ENCODE assay signal across 8 cellular contexts in genomic region chr2:95991351-95992094, GRCh38. TPM values are rescaled to one million over a fixed set of nuclear protein-coding genes. Genes with fewer than 3 reads are reported as not detected.
DNase-seq lines count a peak whose midpoint lies in the region; ATAC-seq and FAIRE-seq lines count a peak whose summit lies in the region.
"Not testable (repeated sequence)": the region's sequence is repeated elsewhere in the genome, so short reads cannot be mapped to it uniquely, and the experiment has no call there.

Gene ANKRD36C, minus strand, starts transcription at chr2:95991824. Its CDS starts 116 bp downstream, at chr2:95991708.

- H3K4me3 ChIP-seq in SK-N-MC = peak within 1 kb of the TSS; percentile 89

- H3K9me3 ChIP-seq in SK-N-MC (ENCODE audit: low read depth, low read length) = not testable (repeated sequence)

- peak within 1 kb of the TSS; percentile 72 for H3K9ac ChIP-seq in SK-N-MC (ENCODE audit: insufficient read length)

- not testable (repeated sequence) for H3K4me1 Mint-ChIP-seq in stimulated activated naive CD8-positive, alpha-beta T cell treated with anti-CD3 and anti-CD28 coated beads, Interleukin-15, amount 100 ng/mL, for 72 hours

- H3K9me3 Mint-ChIP-seq in stimulated activated naive CD8-positive, alpha-beta T cell treated with anti-CD3 and anti-CD28 coated beads, Interleukin-15, amount 100 ng/mL, for 72 hours = not testable (repeated sequence)

- peaks cover 28% of the 10 kb centered on the region for H3K27me3 Mint-ChIP-seq in stimulated activated naive CD8-positive, alpha-beta T cell treated with anti-CD3 and anti-CD28 coated beads, Interleukin-15, amount 100 ng/mL, for 72 hours

- FAIRE-seq in frontal cortex (lab: Jason Lieb, UNC) = not testable (repeated sequence)

- H3K27ac ChIP-seq in SK-N-MC = not testable (repeated sequence)
- H3K27ac ChIP-seq in angular gyrus (ENCODE audit: low read depth, low read length) = peak within 1 kb of the TSS; percentile 94

- H3K36me3 ChIP-seq in SK-N-MC (ENCODE audit: insufficient read depth, low read length) = not testable (repeated sequence)

- H3K27ac Mint-ChIP-seq in stimulated activated naive CD8-positive, alpha-beta T cell treated with anti-CD3 and anti-CD28 coated beads, Interleukin-15, amount 100 ng/mL, for 72 hours = peak within 1 kb of the TSS; percentile 97 to 98

- peak; percentile 37 for DNase-seq in EL
- not testable (repeated sequence) for DNase-seq in SK-N-MC (ENCODE audit: low read depth, low spot score); frontal cortex (ENCODE audit: low spot score in 2 of 2)
- DNase-seq in myocyte (ENCODE audit: low read depth) = peak; percentile 32
- DNase-seq in stimulated activated naive CD8-positive, alpha-beta T cell treated with anti-CD3 and anti-CD28 coated beads, Interleukin-15, amount 100 ng/mL, for 72 hours = peak; percentile 55 to 56

- ATAC-seq in GM21447 (IDR thresholded peaks at IDR 0.05; ENCODE audit: unreplicated experiment) (peak; percentile 84), HG03432 (IDR thresholded peaks at IDR 0.05; ENCODE audit: unreplicated experiment) (peak; percentile 93)
- peak; percentile 95 for ATAC-seq in stimulated activated naive CD8-positive, alpha-beta T cell treated with anti-CD3 and anti-CD28 coated beads, Interleukin-15, amount 100 ng/mL, for 72 hours

- peak within 1 kb of the TSS; percentile 92 to 95 for H3K4me3 Mint-ChIP-seq in stimulated activated naive CD8-positive, alpha-beta T cell treated with anti-CD3 and anti-CD28 coated beads, Interleukin-15, amount 100 ng/mL, for 72 hours

RNA-seq across cellular contexts. Expression of gene ANKRD36C, which starts in this region (rescaled TPM):
- total RNA-seq in frontal cortex (277 TPM), myocyte (16.6 and 29.1 TPM in 2 replicates)
- polyA plus RNA-seq in myocyte (2012) = 3.4 TPM
